Comparison of ENCODE assay signal across 8 cellular contexts in the genomic region with DNA sequence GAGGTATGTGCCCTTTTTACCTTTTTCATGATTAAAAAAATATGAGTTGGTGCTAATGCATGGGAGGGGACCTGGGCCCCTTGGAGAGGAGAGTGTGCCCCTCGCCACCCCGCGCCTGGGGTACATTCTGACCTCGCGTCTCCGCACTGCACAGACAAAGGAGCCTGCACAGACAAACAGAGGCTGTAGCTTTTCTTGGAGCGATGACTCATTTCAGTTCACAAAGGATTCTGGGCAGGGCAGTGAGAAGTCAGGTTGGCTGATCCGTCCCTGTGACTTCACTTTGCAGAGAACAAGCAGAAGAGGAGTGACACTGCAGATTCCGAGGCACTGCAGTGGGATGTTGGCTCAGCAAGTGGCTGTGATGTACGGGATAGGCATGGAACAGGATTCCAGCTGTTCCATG.
DNase-seq lines count a peak whose midpoint lies in the region; ATAC-seq and TF ChIP-seq lines count a peak whose summit lies in the region.

No MANE protein-coding gene starts in this region.

- peaks cover 2% of the 10 kb centered on the region; the same call in 1 of the 2 replicates for H3K27me3 Mint-ChIP-seq in HFFc6 (ENCODE audit: insufficient read depth)
- peaks cover 13% of the 10 kb centered on the region for H3K27me3 Mint-ChIP-seq in T-helper 2 cell treated with Interferon-gamma antibody and Interleukin-4, amounts not matched to agents 5 μg/mL and 100 μg/mL, for 36 hours (ENCODE audit: low read depth)

- no peaks in the 10 kb centered on the region for H3K36me3 ChIP-seq in muscle layer of duodenum (ENCODE audit: control insufficient read depth in 1 of 2, insufficient read depth in 2 of 2, low read length in 2 of 2)

- H3K9me3 ChIP-seq in muscle layer of duodenum (ENCODE audit: control insufficient read depth in 1 of 2, low read length in 2 of 2), result no peaks in the 10 kb centered on the region

- no peaks in the 10 kb centered on the region for H3K4me1 ChIP-seq in muscle layer of duodenum (ENCODE audit: control insufficient read depth in 1 of 2, insufficient read depth in 2 of 2, low read length in 2 of 2)

- no peaks in the 10 kb centered on the region; the same call in 1 of the 2 replicates for H3K9me3 Mint-ChIP-seq in HFFc6
- H3K9me3 Mint-ChIP-seq in T-helper 2 cell treated with Interferon-gamma antibody and Interleukin-4, amounts not matched to agents 5 μg/mL and 100 μg/mL, for 36 hours, result no peaks in the 10 kb centered on the region

- H3K4me3 ChIP-seq in fibroblast of the aortic adventitia (ENCODE audit: low read depth, low read length), result peak overlapping the region; percentile 58
- peak overlapping the region; percentile 48 to 59 for H3K4me3 ChIP-seq in muscle layer of duodenum (ENCODE audit: low read depth in 1 of 2, low read length in 2 of 2)

- no peak overlapping the region for H3K4me3 Mint-ChIP-seq in HFFc6
- H3K4me3 Mint-ChIP-seq in T-helper 2 cell treated with Interferon-gamma antibody and Interleukin-4, amounts not matched to agents 5 μg/mL and 100 μg/mL, for 36 hours, result no peak overlapping the region

- TF ChIP-seq CTCF in HFFc6 (IDR thresholded peaks at IDR 0.05) (no peak), fibroblast of the aortic adventitia (IDR thresholded peaks at IDR 0.05; ENCODE audit: insufficient read depth, low read length) (no peak)

- H3K27ac Mint-ChIP-seq in HFFc6, result peak overlapping the region; percentile 59
- no peak overlapping the region for H3K27ac Mint-ChIP-seq in T-helper 2 cell treated with Interferon-gamma antibody and Interleukin-4, amounts not matched to agents 5 μg/mL and 100 μg/mL, for 36 hours

- H3K36me3 Mint-ChIP-seq in HFFc6 (ENCODE audit: low read depth), result no peaks in the 10 kb centered on the region
- H3K36me3 Mint-ChIP-seq in T-helper 2 cell treated with Interferon-gamma antibody and Interleukin-4, amounts not matched to agents 5 μg/mL and 100 μg/mL, for 36 hours (ENCODE audit: low read depth), result no peaks in the 10 kb centered on the region

- DNase-seq in HFFc6, result peak; percentile 70
- DNase-seq in SIG-M5 (lab: John Stamatoyannopoulos, UW), result peak; percentile 29
- peak; percentile 95 for DNase-seq in fibroblast of the aortic adventitia (ENCODE audit: low read depth)
- DNase-seq in T-helper 2 cell treated with Interferon-gamma antibody and Interleukin-4, amounts not matched to agents 5 μg/mL and 100 μg/mL, for 36 hours (ENCODE audit: low spot score), result no peak
- DNase-seq in UCSD-AML1 (lab: John Stamatoyannopoulos, UW; ENCODE audit: unreplicated experiment), result no peak

- ATAC-seq in GM21825 (IDR thresholded peaks at IDR 0.05; ENCODE audit: unreplicated experiment), result no peak
- no peak for ATAC-seq in GM19395 (IDR thresholded peaks at IDR 0.05; ENCODE audit: unreplicated experiment)

- peak overlapping the region; percentile 49 for H3K27ac ChIP-seq in muscle layer of duodenum (ENCODE audit: low read length)

- H3K27me3 ChIP-seq in muscle layer of duodenum (ENCODE audit: low read depth, low read length), result no peaks in the 10 kb centered on the region

- no peaks in the 10 kb centered on the region for H3K4me1 Mint-ChIP-seq in HFFc6 (ENCODE audit: low read depth)
- H3K4me1 Mint-ChIP-seq in T-helper 2 cell treated with Interferon-gamma antibody and Interleukin-4, amounts not matched to agents 5 μg/mL and 100 μg/mL, for 36 hours (ENCODE audit: low read depth), result no peaks in the 10 kb centered on the region

Comparison
In these comparisons a context has a peak if more than half of its experiments do, and no peak if none do; other contexts are left out.
1. DNase-seq: peak in HFFc6 (single experiment), SIG-M5 (single experiment) and fibroblast of the aortic adventitia (single experiment); none in T-helper 2 cell treated with Interferon-gamma antibody and Interleukin-4, amounts not matched to agents 5 μg/mL and 100 μg/mL, for 36 hours (single experiment) and UCSD-AML1 (single experiment).